Comparison of ENCODE assay signal across 30 cellular contexts in genomic region chr22:34877506-34877905, GRCh38.
"Had no signal": no experiment of that assay in that cellular context is flagged by ENCODE, and none has a peak within 500 bp of the region (broad histone marks: within the 10 kb centered on the region; RNA-seq: fewer than 3 reads in every experiment).

No MANE protein-coding gene starts in this region.

- H2AFZ ChIP-seq: parathyroid adenoma had no signal

- H3K9ac ChIP-seq: parathyroid adenoma had no signal

- H3K9me3 ChIP-seq: adrenal gland, ascending aorta, breast epithelium, heart left ventricle, left ventricle myocardium inferior, neutrophil, right atrium auricular region, spleen, testis, vagina had no signal

- H3K36me3 ChIP-seq: adrenal gland, ascending aorta, breast epithelium, heart left ventricle, left ventricle myocardium inferior, neutrophil, right atrium auricular region, spleen, vagina, WERI-Rb-1 had no signal

- H3K27me3 Mint-ChIP-seq: dendritic cell treated with granulocyte-macrophage colony-stimulating factor and Interleukin-4, amounts not matched to agents 40 ng/mL and 50 ng/mL, for 4 days had no signal

- H3K4me1 ChIP-seq: adrenal gland, ascending aorta, breast epithelium, parathyroid adenoma, right atrium auricular region, spleen had no signal

- H3K27me3 ChIP-seq: adrenal gland, ascending aorta, neutrophil, right atrium auricular region, spleen, testis, vagina had no signal

- H3K9me3 Mint-ChIP-seq: dendritic cell treated with granulocyte-macrophage colony-stimulating factor and Interleukin-4, amounts not matched to agents 40 ng/mL and 50 ng/mL, for 4 days; endodermal cell; nephron progenitor cell; type B pancreatic cell had no signal

- H3K27ac Mint-ChIP-seq: activated naive CD8-positive, alpha-beta T cell; dendritic cell treated with granulocyte-macrophage colony-stimulating factor and Interleukin-4, amounts not matched to agents 40 ng/mL and 50 ng/mL, for 4 days; endodermal cell; nephron progenitor cell; T-cell; type B pancreatic cell had no signal

- H3K79me2 ChIP-seq: parathyroid adenoma had no signal

- H3K36me3 Mint-ChIP-seq: activated naive CD8-positive, alpha-beta T cell; naive B cell; T-cell; type B pancreatic cell had no signal

- H3K4me3 Mint-ChIP-seq: activated naive CD8-positive, alpha-beta T cell; dendritic cell treated with granulocyte-macrophage colony-stimulating factor and Interleukin-4, amounts not matched to agents 40 ng/mL and 50 ng/mL, for 4 days; endodermal cell; naive B cell; nephron progenitor cell; T-cell; type B pancreatic cell had no signal

- H3K4me1 Mint-ChIP-seq: naive B cell, nephron progenitor cell, T-cell had no signal

- H3K4me3 ChIP-seq: adrenal gland, ascending aorta, breast epithelium, heart left ventricle, left ventricle myocardium inferior, lung, right atrium auricular region, spleen, testis, vagina had no signal

- H3K27ac ChIP-seq: adrenal gland, ascending aorta, breast epithelium, heart left ventricle, left ventricle myocardium inferior, neutrophil, parathyroid adenoma, right atrium auricular region, spleen, testis, vagina, WERI-Rb-1 had no signal

- DNase-seq: activated CD4-positive, alpha-beta T cell treated with anti-CD3 and anti-CD28 coated beads for 48 hours; activated CD4-positive, alpha-beta T cell treated with anti-CD3 and anti-CD28 coated beads, Interleukin-2, amount 50 U/mL, for 48 hours; activated CD8-positive, alpha-beta memory T cell treated with anti-CD3 and anti-CD28 coated beads for 24 hours; activated effector memory CD4-positive, alpha-beta T cell treated with Interleukin-2 at 50 U/mL for 16 hours; activated naive CD4-positive, alpha-beta T cell treated with Interleukin-2 at 50 U/mL for 16 hours; adrenal gland; central memory CD4-positive, alpha-beta T cell; endodermal cell; foreskin fibroblast; heart left ventricle; hypothalamus; kidney glomerular epithelial cell; left ventricle myocardium inferior; naive B cell; nephron progenitor cell; spleen; stimulated activated naive CD4-positive, alpha-beta T cell treated with Interleukin-2 at 50 U/mL for 16 hours; T-cell; testis; WERI-Rb-1 had no signal
